ENCODE assay signal across 34 cellular contexts in genomic region chr1:5432436-5432835, GRCh38.
"Had no signal": no experiment of that assay in that cellular context is flagged by ENCODE, and none has a peak within 500 bp of the region (broad histone marks: within the 10 kb centered on the region; RNA-seq: fewer than 3 reads in every experiment).

No MANE protein-coding gene starts in this region.

- H3K27me3 ChIP-seq: brain microvascular endothelial cell, cardiac muscle cell had no signal

- H3K9me3 ChIP-seq: adrenal gland, body of pancreas, breast epithelium had no signal

- H3K4me3 ChIP-seq: adrenal gland, body of pancreas, breast epithelium, cardiac muscle cell had no signal

- DNase-seq: activated B cell treated with CpG ODN at 0.5 μM for 24 hours; activated CD4-positive, alpha-beta memory T cell treated with anti-CD3 and anti-CD28 coated beads for 36 hours; activated CD4-positive, alpha-beta T cell treated with anti-CD3 and anti-CD28 coated beads for 4 hours; activated CD4-positive, alpha-beta T cell treated with anti-CD3 and anti-CD28 coated beads, Interleukin-2, amount 10 ng/mL, durations not matched to agents 24 days and 14 days; activated CD4-positive, alpha-beta T cell treated with anti-CD3 and anti-CD28 coated beads, Interleukin-2, amount 50 U/mL, for 1 hour; activated CD4-positive, alpha-beta T cell treated with anti-CD3 and anti-CD28 coated beads, Interleukin-2, amount 50 U/mL, for 4 hours; activated CD4-positive, CD25-positive, alpha-beta regulatory T cell treated with anti-CD3 and anti-CD28 coated beads, Interleukin-2, amount 50 U/mL, for 72 hours; activated CD8-positive, alpha-beta memory T cell treated with anti-CD3 and anti-CD28 coated beads, Interleukin-2, amount 50 U/mL, for 4 hours; activated CD8-positive, alpha-beta T cell treated with anti-CD3 and anti-CD28 coated beads for 36 hours; activated effector memory CD4-positive, alpha-beta T cell treated with anti-CD3 and anti-CD28 coated beads, Interleukin-2, amount 50 U/mL, for 16 hours; activated gamma-delta T cell treated with Interleukin-2 at 50 U/mL for 16 hours; activated naive CD4-positive, alpha-beta T cell; activated naive CD4-positive, alpha-beta T cell treated with anti-CD3 and anti-CD28 coated beads for 36 hours; activated naive CD4-positive, alpha-beta T cell treated with anti-CD3 and anti-CD28 coated beads, Interleukin-2, amount 50 U/mL, for 16 hours; activated naive CD8-positive, alpha-beta T cell treated with anti-CD3 and anti-CD28 coated beads for 36 hours; activated T-cell treated with anti-CD3 and anti-CD28 coated beads for 4 hours; activated T-cell treated with anti-CD3 and anti-CD28 coated beads, Interleukin-2, amount 50 U/mL, for 1 hour; activated T-cell treated with anti-CD3 and anti-CD28 coated beads, Interleukin-2, amount 50 U/mL, for 4 hours; activated T-cell treated with anti-CD3 and anti-CD28 coated beads, Interleukin-2, amount 50 U/mL, for 72 hours; adrenal gland; amniotic stem cell; aorta; body of pancreas; brain microvascular endothelial cell; caudate nucleus; cerebellar nuclear complex; T-helper 1 cell; T-helper 2 cell; T-helper 9 cell had no signal

- H3K36me3 ChIP-seq: adrenal gland, brain microvascular endothelial cell, breast epithelium, cardiac muscle cell had no signal

- H3K4me1 ChIP-seq: adrenal gland, breast epithelium had no signal

- FAIRE-seq: astrocyte, TTC549 had no signal

- H3K27ac ChIP-seq: adrenal gland, body of pancreas, brain microvascular endothelial cell, breast epithelium, cardiac muscle cell, VCaP had no signal
